In genomic region chr9:136175745-136176290, GRCh38 we compare ENCODE assay signal across 27 cellular contexts. TPM values are rescaled to one million over a fixed set of nuclear protein-coding genes. Genes with fewer than 3 reads are reported as not detected.
"Had no signal": no experiment of that assay in that cellular context is flagged by ENCODE, and none has a peak within 500 bp of the region (broad histone marks: within the 10 kb centered on the region; RNA-seq: fewer than 3 reads in every experiment).

No MANE protein-coding gene starts in this region.

- ATAC-seq: left lung; naive thymus-derived CD8-positive, alpha-beta T cell; pancreas; sciatic nerve had no signal

- H3K36me3 ChIP-seq: colonic mucosa, heart right ventricle, left lung, pancreas, thoracic aorta, upper lobe of left lung had no signal

- H3K27ac ChIP-seq: colonic mucosa, dorsolateral prefrontal cortex, heart right ventricle, left lung, pancreas, thoracic aorta, upper lobe of left lung had no signal

- H3K9me3 Mint-ChIP-seq: activated CD4-positive, alpha-beta memory T cell treated with anti-CD3 and anti-CD28 coated beads for 36 hours; activated naive CD4-positive, alpha-beta T cell treated with anti-CD3 and anti-CD28 coated beads for 36 hours; activated naive CD8-positive, alpha-beta T cell treated with anti-CD3 and anti-CD28 coated beads, Interleukin-2, amount 10 ng/mL, durations not matched to agents 7 days and 5 days; naive thymus-derived CD8-positive, alpha-beta T cell had no signal

- H3K36me3 Mint-ChIP-seq: activated CD4-positive, alpha-beta memory T cell treated with anti-CD3 and anti-CD28 coated beads for 36 hours; activated naive CD8-positive, alpha-beta T cell treated with anti-CD3 and anti-CD28 coated beads, Interleukin-2, amount 10 ng/mL, durations not matched to agents 7 days and 5 days; naive thymus-derived CD8-positive, alpha-beta T cell had no signal

- H3K27me3 Mint-ChIP-seq: activated naive CD8-positive, alpha-beta T cell treated with anti-CD3 and anti-CD28 coated beads, Interleukin-2, amount 10 ng/mL, durations not matched to agents 7 days and 5 days had no signal

- H3K4me3 ChIP-seq: colonic mucosa, dorsolateral prefrontal cortex, heart right ventricle, left lung, lung, pancreas, thoracic aorta, upper lobe of left lung had no signal

- H3K27ac Mint-ChIP-seq: activated CD4-positive, alpha-beta memory T cell treated with anti-CD3 and anti-CD28 coated beads for 36 hours; activated naive CD4-positive, alpha-beta T cell treated with anti-CD3 and anti-CD28 coated beads for 36 hours; activated naive CD8-positive, alpha-beta T cell treated with anti-CD3 and anti-CD28 coated beads, Interleukin-2, amount 10 ng/mL, durations not matched to agents 7 days and 5 days; T-helper 1 cell treated with Interleukin-12 subunit alpha and Interleukin-12 subunit beta and Interleukin-4 antibody, amounts not matched to agents 30 μg/mL and 1 μg/mL, for 36 hours had no signal

- H3K4me1 ChIP-seq: colonic mucosa, heart right ventricle, left lung, pancreas, upper lobe of left lung had no signal

- H3K4me1 Mint-ChIP-seq: activated naive CD8-positive, alpha-beta T cell treated with anti-CD3 and anti-CD28 coated beads, Interleukin-2, amount 10 ng/mL, durations not matched to agents 7 days and 5 days; naive thymus-derived CD8-positive, alpha-beta T cell had no signal

- H3K27me3 ChIP-seq: colonic mucosa, pancreas had no signal

- H3K4me3 Mint-ChIP-seq: activated CD4-positive, alpha-beta memory T cell treated with anti-CD3 and anti-CD28 coated beads for 36 hours; activated naive CD4-positive, alpha-beta T cell treated with anti-CD3 and anti-CD28 coated beads for 36 hours; activated naive CD8-positive, alpha-beta T cell treated with anti-CD3 and anti-CD28 coated beads, Interleukin-2, amount 10 ng/mL, durations not matched to agents 7 days and 5 days; naive thymus-derived CD8-positive, alpha-beta T cell; T-helper 1 cell treated with Interleukin-12 subunit alpha and Interleukin-12 subunit beta and Interleukin-4 antibody, amounts not matched to agents 30 μg/mL and 1 μg/mL, for 36 hours had no signal

- H3K9me3 ChIP-seq: colonic mucosa, heart right ventricle, left lung, pancreas, thoracic aorta, upper lobe of left lung had no signal

- DNase-seq: activated CD4-positive, alpha-beta memory T cell treated with anti-CD3 and anti-CD28 coated beads for 36 hours; activated CD4-positive, alpha-beta T cell treated with anti-CD3 and anti-CD28 coated beads for 4 hours; activated CD4-positive, CD25-positive, alpha-beta regulatory T cell; activated naive CD4-positive, alpha-beta T cell treated with anti-CD3 and anti-CD28 coated beads for 36 hours; activated naive CD8-positive, alpha-beta T cell treated with anti-CD3 and anti-CD28 coated beads, Interleukin-2, amount 10 ng/mL, durations not matched to agents 7 days and 5 days; activated T-cell treated with anti-CD3 and anti-CD28 coated beads, Interleukin-2, amount 50 U/mL, for 48 hours; amniotic stem cell; colonic mucosa; dorsolateral prefrontal cortex; heart right ventricle; naive thymus-derived CD8-positive, alpha-beta T cell; pancreas; small intestine; stimulated activated CD8-positive, alpha-beta memory T cell treated with anti-CD3 and anti-CD28 coated beads, Interleukin-4, amount 100 ng/mL, for 48 hours; stimulated activated naive CD4-positive, alpha-beta T cell treated with Interleukin-2 at 50 U/mL for 16 hours; T1000 had no signal

RNA-seq across cellular contexts. Expression of gene LHX3, which starts 29.1 kb away (rescaled TPM):
- total RNA-seq: activated CD4-positive, alpha-beta memory T cell treated with anti-CD3 and anti-CD28 coated beads for 36 hours; activated naive CD4-positive, alpha-beta T cell treated with anti-CD3 and anti-CD28 coated beads for 36 hours; activated naive CD8-positive, alpha-beta T cell treated with anti-CD3 and anti-CD28 coated beads, Interleukin-2, amount 10 ng/mL, durations not matched to agents 7 days and 5 days; bronchial epithelial cell; colonic mucosa; epithelial cell of proximal tubule; fibroblast of villous mesenchyme; heart right ventricle; left lung; lung; naive thymus-derived CD8-positive, alpha-beta T cell; pancreas; pulmonary artery endothelial cell; sciatic nerve; thoracic aorta had no signal
- polyA plus RNA-seq: heart right ventricle; keratinocyte; lung; naive thymus-derived CD8-positive, alpha-beta T cell; pancreas; small intestine had no signal
